ENCODE assay signal across 15 cellular contexts in the genomic region with DNA sequence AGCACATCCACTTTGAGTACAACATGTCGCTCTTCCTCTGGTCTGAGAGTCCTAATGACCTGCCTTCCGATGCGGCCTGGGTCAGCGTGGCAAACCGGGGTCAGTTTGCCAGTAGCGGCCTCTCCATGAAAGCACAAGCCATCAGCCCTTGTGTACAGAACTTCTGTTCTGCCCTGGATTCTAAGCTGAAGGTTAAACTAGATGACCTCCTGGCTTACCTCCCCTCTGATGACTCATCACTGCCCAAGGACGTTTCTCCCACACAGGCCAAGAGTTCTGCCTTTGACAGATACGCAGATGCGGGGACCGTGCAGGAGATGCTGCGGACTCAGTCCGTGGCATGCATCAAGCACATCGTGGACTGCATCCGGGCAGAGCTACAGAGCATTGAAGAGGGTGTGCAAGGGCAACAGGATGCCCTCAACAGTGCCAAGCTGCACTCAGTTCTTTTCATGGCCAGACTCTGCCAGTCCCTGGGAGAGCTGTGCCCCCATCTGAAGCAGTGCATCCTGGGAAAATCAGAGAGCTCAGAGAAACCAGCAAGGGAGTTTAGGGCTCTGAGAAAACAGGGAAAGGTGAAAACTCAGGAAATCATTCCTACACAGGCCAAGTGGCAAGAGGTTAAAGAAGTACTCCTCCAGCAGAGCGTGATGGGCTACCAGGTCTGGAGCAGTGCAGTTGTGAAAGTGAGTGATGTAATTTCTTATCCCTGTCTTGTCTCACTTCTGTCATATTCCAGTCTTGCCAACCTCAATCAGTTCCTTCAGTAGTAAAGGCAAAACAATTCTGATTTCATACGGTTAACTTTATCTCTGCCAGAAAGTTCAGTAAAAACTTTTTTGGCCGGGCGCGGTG. TPM values are rescaled to one million over a fixed set of nuclear protein-coding genes. Genes with fewer than 3 reads are reported as not detected.
DNase-seq lines count a peak whose midpoint lies in the region; ATAC-seq, FAIRE-seq and TF ChIP-seq lines count a peak whose summit lies in the region.
"Had no signal": no experiment of that assay in that cellular context is flagged by ENCODE, and none has a peak within 500 bp of the region (broad histone marks: within the 10 kb centered on the region; RNA-seq: fewer than 3 reads in every experiment).

No MANE protein-coding gene starts in this region.

- FAIRE-seq in HepG2 (lab: Jason Lieb, UNC): peak; percentile 96

- H3K4me3 ChIP-seq in Caco-2 (ENCODE audit: low read depth, low read length) (no peak overlapping the region), HepG2 (replicated peaks in 1 of 3; ENCODE audit: insufficient read depth in 1 of 3, low read depth in 2 of 3, low read length in 3 of 3) (no peak overlapping the region), A673 (ENCODE audit: low read depth, low read length, poor library complexity, severe bottlenecking) (no peak overlapping the region)
- no peak overlapping the region for H3K4me3 ChIP-seq in effector memory CD4-positive, alpha-beta T cell (ENCODE audit: insufficient read depth, low read depth, low read length, poor library complexity, severe bottlenecking)
- H3K4me3 ChIP-seq: MG63, SK-N-MC, suprapubic skin had no signal

- POLR2A ChIA-PET in Caco-2 (lab: Charles Lee) (no interaction called here), HepG2 (lab: Yijun Ruan, JAX) (interaction anchor here (0.9 to 4.4 kb wide), 10 partner anchors 9 to 621 kb away, joined by 3 to 47 read pairs (median 4); a partner anchor contains a TSS), A673 (lab: Charles Lee; ENCODE audit: low non-redundant PET) (no interaction called here)

- H3K79me2 ChIP-seq in HepG2 (ENCODE audit: insufficient read depth, low read length): peaks cover 14% of the 10 kb centered on the region

- no peak overlapping the region for H2AFZ ChIP-seq in HepG2 (ENCODE audit: low read length)

- 29% methylated on average over 18 of the region's 19 CpGs for WGBS in HepG2 (ENCODE audit: low lambda C conversion rate)

- H4K20me1 ChIP-seq in HepG2 (ENCODE audit: insufficient read depth, low read length): peaks cover 3% of the 10 kb centered on the region; the same call in 1 of the 2 replicates

- ATAC-seq in HepG2: peak; percentile 87
- ATAC-seq in GM18520 (IDR thresholded peaks at IDR 0.05; ENCODE audit: unreplicated experiment): no peak

- peaks cover 97% of the 10 kb centered on the region for H3K36me3 Mint-ChIP-seq in Caco-2 (ENCODE audit: insufficient read depth, unreplicated experiment)

- BruUV-seq in Caco-2 (replicated peaks; lab: Mats Ljungman, UMichigan) (no TSS peak), HepG2 (replicated peaks; lab: Mats Ljungman, UMichigan) (no TSS peak), A673 (replicated peaks; lab: Mats Ljungman, UMichigan) (no TSS peak)

- peak overlapping the region; percentile 53 for H3K27ac Mint-ChIP-seq in Caco-2 (ENCODE audit: unreplicated experiment)

- peaks cover 13% of the 10 kb centered on the region for H3K4me1 ChIP-seq in Caco-2
- H3K4me1 ChIP-seq in HepG2 (ENCODE audit: insufficient read depth, low read length): peaks cover 70% of the 10 kb centered on the region
- H3K4me1 ChIP-seq in A673 (ENCODE audit: insufficient read depth, low read length, poor library complexity, severe bottlenecking): peaks cover 9% of the 10 kb centered on the region
- peaks cover 11% of the 10 kb centered on the region for H3K4me1 ChIP-seq in effector memory CD4-positive, alpha-beta T cell (ENCODE audit: control insufficient read depth, insufficient read depth, low read length, poor library complexity, severe bottlenecking)

- no peak overlapping the region for H3K4me3 Mint-ChIP-seq in Caco-2 (ENCODE audit: unreplicated experiment)
- H3K4me3 Mint-ChIP-seq: naive B cell had no signal

- peak; percentile 53; the same call in 1 of the 2 replicates for TF ChIP-seq RAD21 in HepG2 (CRISPR knock-in tag; IDR thresholded peaks at IDR 0.05)

- no peak for TF ChIP-seq POLR2A in HepG2 (IDR thresholded peaks at IDR 0.05; ENCODE audit: insufficient read depth in 1 of 2, low read depth in 2 of 2, low read length in 2 of 2)

- peaks cover 18% of the 10 kb centered on the region for H3K36me3 ChIP-seq in Caco-2 (ENCODE audit: control insufficient read depth, insufficient read depth, low read length)
- H3K36me3 ChIP-seq in HepG2 (replicated peaks in 1 of 2; ENCODE audit: control insufficient read depth in 1 of 2, insufficient read depth in 2 of 2, low read length in 2 of 2): peaks cover 35 to 68% of the 10 kb centered on the region in 2 experiments
- peaks cover 94% of the 10 kb centered on the region for H3K36me3 ChIP-seq in A673 (ENCODE audit: insufficient read depth, low read length, poor library complexity, severe bottlenecking)
- H3K36me3 ChIP-seq in effector memory CD4-positive, alpha-beta T cell (ENCODE audit: control insufficient read depth, insufficient read depth, low read length): peaks cover 72% of the 10 kb centered on the region

- H3K9ac ChIP-seq in HepG2 (ENCODE audit: insufficient read depth, low read depth, low read length): peak overlapping the region; percentile 29

- no peaks in the 10 kb centered on the region for H3K9me3 Mint-ChIP-seq in Caco-2 (ENCODE audit: unreplicated experiment)
- H3K9me3 Mint-ChIP-seq: naive B cell had no signal

- H3K27me3 ChIP-seq in Caco-2 (replicated peaks; ENCODE audit: control insufficient read depth, insufficient read depth, low read length) (no peaks in the 10 kb centered on the region), HepG2 (ENCODE audit: control insufficient read depth in 1 of 2, insufficient read depth in 2 of 2, low read length in 2 of 2) (no peaks in the 10 kb centered on the region), A673 (replicated peaks; ENCODE audit: insufficient read depth, low read depth, low read length, poor library complexity) (no peaks in the 10 kb centered on the region)
- no peaks in the 10 kb centered on the region for H3K27me3 ChIP-seq in effector memory CD4-positive, alpha-beta T cell (replicated peaks; ENCODE audit: control insufficient read depth, insufficient read depth, low read length, poor library complexity, severe bottlenecking)
- H3K27me3 ChIP-seq: MG63, suprapubic skin had no signal

- TF ChIP-seq EP300 in HepG2 (IDR thresholded peaks at IDR 0.05; ENCODE audit: low read depth in 2 of 2, low read length in 2 of 2) (peak; percentile 44 to 90; a peak in 3 of 4 replicates), HepG2 (CRISPR knock-in tag; IDR thresholded peaks at IDR 0.05; ENCODE audit: borderline replicate concordance) (peak; percentile 64; the same call in 1 of the 2 replicates)

- no peak for TF ChIP-seq CTCF in Caco-2 (IDR thresholded peaks at IDR 0.05; ENCODE audit: insufficient read depth in 1 of 2, low read depth in 1 of 2, low read length in 1 of 2, severe bottlenecking in 1 of 2, unreplicated experiment in 1 of 2)
- peak; percentile 36 for TF ChIP-seq CTCF in HepG2 (CRISPR knock-in tag; IDR thresholded peaks at IDR 0.05)
- TF ChIP-seq CTCF in A673 (conservative IDR thresholded peaks at IDR 0.05; ENCODE audit: low read depth, low read length): no peak
- no peak for TF ChIP-seq CTCF in GM10266 (IDR thresholded peaks at IDR 0.05; ENCODE audit: control insufficient read depth, insufficient read depth, low read depth, missing control alignments)

- CTCF ChIA-PET in Caco-2 (lab: Charles Lee): no interaction called here
- CTCF ChIA-PET in HepG2 (lab: Yijun Ruan, JAX; ENCODE audit: low intra/inter-chr PET ratio, low total read pairs): interaction anchor here (1.1 kb wide), 1 partner anchor 10 kb away, joined by 3 read pairs; no protein-coding TSS in a partner anchor
- CTCF ChIA-PET in A673 (lab: Charles Lee): no interaction called here

- no peaks in the 10 kb centered on the region for H3K27me3 Mint-ChIP-seq in Caco-2 (ENCODE audit: insufficient read depth, unreplicated experiment)
- H3K27me3 Mint-ChIP-seq: naive B cell had no signal

- in situ Hi-C loops in HepG2 (cut with HindIII; ENCODE audit: extremely low pct_ligation_motif_present, low pct_unique_long_range_greater_than_20kb): no loop called here

- H3K27ac ChIP-seq in HepG2 (ENCODE audit: extremely low read length, insufficient read depth, low read length) (peak overlapping the region; percentile 76), A673 (ENCODE audit: low read depth, low read length, poor library complexity, severe bottlenecking) (no peak overlapping the region)
- no peak overlapping the region for H3K27ac ChIP-seq in effector memory CD4-positive, alpha-beta T cell (ENCODE audit: insufficient read depth, low read length, poor library complexity, severe bottlenecking)
- H3K27ac ChIP-seq: SK-N-MC, suprapubic skin had no signal

- H3K9me3 ChIP-seq in Caco-2 (no peaks in the 10 kb centered on the region), HepG2 (ENCODE audit: low read length) (no peaks in the 10 kb centered on the region), A673 (ENCODE audit: low read depth, low read length, poor library complexity, severe bottlenecking) (no peaks in the 10 kb centered on the region)
- H3K9me3 ChIP-seq in effector memory CD4-positive, alpha-beta T cell (ENCODE audit: control insufficient read depth, low read length): no peaks in the 10 kb centered on the region
- H3K9me3 ChIP-seq: MG63, suprapubic skin had no signal

- H3K4me1 Mint-ChIP-seq in Caco-2 (ENCODE audit: low read depth, unreplicated experiment): no peaks in the 10 kb centered on the region

- peak; percentile 33 for DNase-seq in A172 (ENCODE audit: low spot score)
- DNase-seq in Caco-2: no peak
- DNase-seq in amniotic epithelial cell (ENCODE audit: low read depth): peak; percentile 71
- peak; percentile 98 for DNase-seq in HepG2 (ENCODE audit: low spot score)
- DNase-seq in A673 (ENCODE audit: low spot score): no peak
- DNase-seq in effector memory CD4-positive, alpha-beta T cell: no peak
- DNase-seq in GM10266 (ENCODE audit: extremely low spot score): no peak
- DNase-seq: effector CD8-positive, alpha-beta T cell; MG63; naive B cell; NCI-H2081 treated with DMSO at 0.1 percent for 48 hours; NCI-H524 treated with DMSO at 0.1 percent for 48 hours had no signal

- intact Hi-C loops in Caco-2 (cut with micrococcal nuclease; ENCODE audit: unreplicated experiment): no loop called here
- intact Hi-C loops in HepG2 (cut with micrococcal nuclease; ENCODE audit: unreplicated experiment): loop anchor here (2.0 to 5.0 kb wide), 4 partner anchors 29 to 609 kb away; a partner anchor contains a TSS
- intact Hi-C loops in A673 (cut with micrococcal nuclease; ENCODE audit: unreplicated experiment): no loop called here

- peak overlapping the region; percentile 43; the same call in 1 of the 2 replicates for H3K4me2 ChIP-seq in HepG2 (ENCODE audit: low read depth, low read length)

RNA-seq across cellular contexts. Expression of a gene that starts 8.6 kb away (rescaled TPM):
- total RNA-seq in A172 (2014; rRNA removed; shearing (Covaris generic)): 25.3 and 28.0 TPM in 2 replicates
- 36.8 and 37.3 TPM in 2 replicates for total RNA-seq in Caco-2 (2022)
- 30.4 and 36.6 TPM in 2 replicates for total RNA-seq in HepG2 (2016; rRNA removed; fragmentation: Illumina TruSeq; extraction: Trizol)
- 31.1 and 36.5 TPM in 2 replicates for total RNA-seq in HepG2 (2016; cell fraction: cytosol; rRNA removed; fragmentation: Illumina TruSeq; extraction: Trizol; ENCODE audit: low read depth)
- 27.8 and 35.5 TPM in 2 replicates for total RNA-seq in HepG2 (2016; cell fraction: insoluble cytoplasmic fraction; rRNA removed; fragmentation: Illumina TruSeq; extraction: Trizol)
- total RNA-seq in HepG2 (2016; cell fraction: membrane; rRNA removed; fragmentation: Illumina TruSeq; extraction: Trizol): 23.1 and 24.1 TPM in 2 replicates
- total RNA-seq in HepG2 (2016; cell fraction: nucleus; rRNA removed; fragmentation: Illumina TruSeq; extraction: Trizol): 30.5 and 33.6 TPM in 2 replicates
- polyA plus RNA-seq in HepG2 (2011; rRNA removed): 39.7 and 42.4 TPM in 2 replicates
- 17.6 and 17.9 TPM in 2 replicates for polyA plus RNA-seq in HepG2 (2011; cell fraction: cytosol; rRNA removed)
- polyA plus RNA-seq in HepG2 (2011; cell fraction: nucleus; rRNA removed): 109 and 125 TPM in 2 replicates
- polyA plus RNA-seq in HepG2 (2012): 39.9 and 40.8 TPM in 2 replicates
- 7.6 and 9.4 TPM in 2 replicates for polyA plus RNA-seq in HepG2 (2016; cell fraction: cytosol; fragmentation: Illumina TruSeq; extraction: Trizol; ENCODE audit: low read depth)
- 29.1 and 39.8 TPM in 2 replicates for polyA plus RNA-seq in HepG2 (2016; cell fraction: insoluble cytoplasmic fraction; fragmentation: Illumina TruSeq; extraction: Trizol; ENCODE audit: low read depth)
- polyA plus RNA-seq in HepG2 (2016; cell fraction: membrane; fragmentation: Illumina TruSeq; extraction: Trizol; ENCODE audit: low read depth): 12.3 and 15.1 TPM in 2 replicates
- polyA plus RNA-seq in HepG2 (2016; cell fraction: nucleus; fragmentation: Illumina TruSeq; extraction: Trizol; ENCODE audit: insufficient read depth, low read depth): 67.3 and 73.0 TPM in 2 replicates
- 29.1 and 63.0 TPM in 2 replicates for polyA minus RNA-seq in HepG2 (2011; rRNA and poly(A)+ RNA removed; ENCODE audit: low replicate concordance)
- polyA minus RNA-seq in HepG2 (2011; cell fraction: cytosol; rRNA and poly(A)+ RNA removed): 21.6 and 22.3 TPM in 2 replicates
- 95.8 and 106 TPM in 2 replicates for polyA minus RNA-seq in HepG2 (2011; cell fraction: nucleus; rRNA and poly(A)+ RNA removed)
- total RNA-seq in A673 (2021): 32.2 and 36.0 TPM in 2 replicates

RNA-seq across cellular contexts. Expression of a gene that starts 36.6 kb away (rescaled TPM):
- 4.3 and 4.8 TPM in 2 replicates for total RNA-seq in A172 (2014; rRNA removed; shearing (Covaris generic))
- total RNA-seq in Caco-2 (2022) (0.14 and 0.32 TPM in 2 replicates), HepG2 (2016; rRNA removed; fragmentation: Illumina TruSeq; extraction: Trizol) (not detected in 2 replicates), A673 (2021) (0.30 and 0.35 TPM in 2 replicates)
- not detected in 2 replicates for total RNA-seq in HepG2 (2016; cell fraction: cytosol; rRNA removed; fragmentation: Illumina TruSeq; extraction: Trizol; ENCODE audit: low read depth)
- 0.04 TPM in 1 of 2 replicates, not detected in the other for total RNA-seq in HepG2 (2016; cell fraction: insoluble cytoplasmic fraction; rRNA removed; fragmentation: Illumina TruSeq; extraction: Trizol)
- total RNA-seq in HepG2 (2016; cell fraction: membrane; rRNA removed; fragmentation: Illumina TruSeq; extraction: Trizol): 0.03 TPM in 1 of 2 replicates, not detected in the other
- total RNA-seq in HepG2 (2016; cell fraction: nucleus; rRNA removed; fragmentation: Illumina TruSeq; extraction: Trizol): not detected in 2 replicates
- polyA plus RNA-seq in HepG2 (2011; rRNA removed): 0.01 and 0.04 TPM in 2 replicates
- 0.05 TPM in 2 replicates for polyA plus RNA-seq in HepG2 (2011; cell fraction: cytosol; rRNA removed)
- polyA plus RNA-seq in HepG2 (2011; cell fraction: nucleus; rRNA removed): 0.03 TPM in 2 replicates
- polyA plus RNA-seq in HepG2 (2012): 0.03 and 0.21 TPM in 2 replicates
- polyA plus RNA-seq in HepG2 (2016; cell fraction: cytosol; fragmentation: Illumina TruSeq; extraction: Trizol; ENCODE audit: low read depth): 0.02 TPM in 1 of 2 replicates, not detected in the other
- polyA plus RNA-seq in HepG2 (2016; cell fraction: insoluble cytoplasmic fraction; fragmentation: Illumina TruSeq; extraction: Trizol; ENCODE audit: low read depth): not detected in 2 replicates
- 0.02 TPM in 1 of 2 replicates, not detected in the other for polyA plus RNA-seq in HepG2 (2016; cell fraction: membrane; fragmentation: Illumina TruSeq; extraction: Trizol; ENCODE audit: low read depth)
- polyA plus RNA-seq in HepG2 (2016; cell fraction: nucleus; fragmentation: Illumina TruSeq; extraction: Trizol; ENCODE audit: insufficient read depth, low read depth): not detected in 2 replicates
- 0.07 and 0.14 TPM in 2 replicates for polyA minus RNA-seq in HepG2 (2011; rRNA and poly(A)+ RNA removed; ENCODE audit: low replicate concordance)
- polyA minus RNA-seq in HepG2 (2011; cell fraction: cytosol; rRNA and poly(A)+ RNA removed): not detected in 2 replicates
- under 0.01 and 0.12 TPM in 2 replicates for polyA minus RNA-seq in HepG2 (2011; cell fraction: nucleus; rRNA and poly(A)+ RNA removed)

Comparison
In these comparisons a context has a peak if more than half of its experiments do, and no peak if none do; other contexts are left out.
1. DNase-seq: peak in A172 (single experiment), amniotic epithelial cell (single experiment) and HepG2 (single experiment); none in Caco-2 (0 of 2), A673 (single experiment), effector memory CD4-positive, alpha-beta T cell (0 of 3) and GM10266 (single experiment).